1 cellular context compared by ENCODE assay signal in the genomic region with DNA sequence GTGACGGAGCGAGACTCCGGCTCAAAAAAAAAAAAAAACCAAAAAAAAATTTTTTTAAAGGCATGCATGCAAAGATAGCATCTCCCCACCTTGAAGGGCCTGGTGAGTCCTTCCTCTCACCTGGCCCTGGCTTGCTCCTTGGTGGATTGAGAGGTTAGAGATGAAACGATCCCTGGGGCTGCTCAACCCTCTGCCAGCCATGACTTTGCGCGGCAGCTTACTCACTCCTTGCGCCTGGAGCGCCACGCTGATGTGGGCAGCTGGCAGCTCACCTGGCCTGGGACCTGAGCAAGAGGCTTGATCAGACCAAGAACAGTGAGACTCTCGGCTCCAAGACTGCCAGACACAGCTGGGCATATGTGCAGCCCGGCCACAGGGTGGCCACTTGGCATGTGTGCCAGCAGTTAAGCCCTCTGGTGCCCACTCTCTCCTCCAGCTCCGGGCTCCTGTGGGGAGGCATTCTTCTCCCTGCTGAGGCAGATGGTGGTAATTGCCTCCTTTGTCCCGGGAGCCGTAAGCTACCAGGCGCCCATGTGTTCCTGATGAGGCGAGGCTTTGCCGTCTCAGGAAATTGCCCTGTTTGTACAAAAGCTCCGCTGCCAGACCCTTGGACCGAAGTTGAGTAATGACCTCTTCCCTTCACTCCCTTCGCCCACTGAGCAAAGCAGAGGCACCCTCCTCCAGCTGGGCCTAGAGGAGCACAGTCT.
A peak's percentile ranks its signal among the peaks of the same experiment; 100 is the strongest.
TF ChIP-seq lines count a peak whose summit lies in the region.

No MANE protein-coding gene starts in this region.

TF ChIP-seq in HepG2, 621 proteins besides CTCF, POLR2A, EP300 and RAD21 (continued from another document and continues in another):
- TF ChIP-seq, protein P1, sequence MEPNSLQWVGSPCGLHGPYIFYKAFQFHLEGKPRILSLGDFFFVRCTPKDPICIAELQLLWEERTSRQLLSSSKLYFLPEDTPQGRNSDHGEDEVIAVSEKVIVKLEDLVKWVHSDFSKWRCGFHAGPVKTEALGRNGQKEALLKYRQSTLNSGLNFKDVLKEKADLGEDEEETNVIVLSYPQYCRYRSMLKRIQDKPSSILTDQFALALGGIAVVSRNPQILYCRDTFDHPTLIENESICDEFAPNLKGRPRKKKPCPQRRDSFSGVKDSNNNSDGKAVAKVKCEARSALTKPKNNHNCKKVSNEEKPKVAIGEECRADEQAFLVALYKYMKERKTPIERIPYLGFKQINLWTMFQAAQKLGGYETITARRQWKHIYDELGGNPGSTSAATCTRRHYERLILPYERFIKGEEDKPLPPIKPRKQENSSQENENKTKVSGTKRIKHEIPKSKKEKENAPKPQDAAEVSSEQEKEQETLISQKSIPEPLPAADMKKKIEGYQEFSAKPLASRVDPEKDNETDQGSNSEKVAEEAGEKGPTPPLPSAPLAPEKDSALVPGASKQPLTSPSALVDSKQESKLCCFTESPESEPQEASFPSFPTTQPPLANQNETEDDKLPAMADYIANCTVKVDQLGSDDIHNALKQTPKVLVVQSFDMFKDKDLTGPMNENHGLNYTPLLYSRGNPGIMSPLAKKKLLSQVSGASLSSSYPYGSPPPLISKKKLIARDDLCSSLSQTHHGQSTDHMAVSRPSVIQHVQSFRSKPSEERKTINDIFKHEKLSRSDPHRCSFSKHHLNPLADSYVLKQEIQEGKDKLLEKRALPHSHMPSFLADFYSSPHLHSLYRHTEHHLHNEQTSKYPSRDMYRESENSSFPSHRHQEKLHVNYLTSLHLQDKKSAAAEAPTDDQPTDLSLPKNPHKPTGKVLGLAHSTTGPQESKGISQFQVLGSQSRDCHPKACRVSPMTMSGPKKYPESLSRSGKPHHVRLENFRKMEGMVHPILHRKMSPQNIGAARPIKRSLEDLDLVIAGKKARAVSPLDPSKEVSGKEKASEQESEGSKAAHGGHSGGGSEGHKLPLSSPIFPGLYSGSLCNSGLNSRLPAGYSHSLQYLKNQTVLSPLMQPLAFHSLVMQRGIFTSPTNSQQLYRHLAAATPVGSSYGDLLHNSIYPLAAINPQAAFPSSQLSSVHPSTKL (CRISPR knock-in tag; IDR thresholded peaks at IDR 0.05): peak; percentile 70
- TF ChIP-seq HIC2 (CRISPR knock-in tag; IDR thresholded peaks at IDR 0.05; ENCODE audit: low read depth): peak; percentile 94
- TF ChIP-seq, protein P2, sequence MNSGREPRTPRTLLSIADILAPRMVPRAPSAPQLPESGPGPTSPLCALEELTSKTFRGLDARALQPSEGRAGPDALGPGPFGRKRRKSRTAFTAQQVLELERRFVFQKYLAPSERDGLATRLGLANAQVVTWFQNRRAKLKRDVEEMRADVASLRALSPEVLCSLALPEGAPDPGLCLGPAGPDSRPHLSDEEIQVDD (CRISPR knock-in tag; IDR thresholded peaks at IDR 0.05; ENCODE audit: borderline replicate concordance): no peak
- TF ChIP-seq IKZF5 (CRISPR knock-in tag; IDR thresholded peaks at IDR 0.05): peak; percentile 47; the same call in 1 of the 2 replicates
- TF ChIP-seq RELA (CRISPR knock-in tag; IDR thresholded peaks at IDR 0.05): no peak
- TF ChIP-seq, protein P3, sequence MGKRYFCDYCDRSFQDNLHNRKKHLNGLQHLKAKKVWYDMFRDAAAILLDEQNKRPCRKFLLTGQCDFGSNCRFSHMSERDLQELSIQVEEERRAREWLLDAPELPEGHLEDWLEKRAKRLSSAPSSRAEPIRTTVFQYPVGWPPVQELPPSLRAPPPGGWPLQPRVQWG (CRISPR knock-in tag; IDR thresholded peaks at IDR 0.05; ENCODE audit: borderline replicate concordance, low read depth): no peak
- TF ChIP-seq E2F5 (CRISPR knock-in tag; conservative IDR thresholded peaks at IDR 0.05): no peak
- TF ChIP-seq TCF7L2 (IDR thresholded peaks at IDR 0.05; ENCODE audit: low read depth, low read length): no peak
- TF ChIP-seq ZNF709 (CRISPR knock-in tag; IDR thresholded peaks at IDR 0.05): peak; percentile 68
- peak in 1 of 2 experiments; percentile 14; a peak in 1 of 4 replicates for TF ChIP-seq KLF16 (CRISPR knock-in tag; IDR thresholded peaks at IDR 0.05)
- no peak for TF ChIP-seq ZNF816 (CRISPR knock-in tag; IDR thresholded peaks at IDR 0.05; ENCODE audit: borderline replicate concordance)
- TF ChIP-seq GLI4 (CRISPR knock-in tag; IDR thresholded peaks at IDR 0.05; ENCODE audit: borderline replicate concordance): no peak
- TF ChIP-seq ZNF468 (CRISPR knock-in tag; IDR thresholded peaks at IDR 0.05): no peak
- TF ChIP-seq TFDP2 (CRISPR knock-in tag; IDR thresholded peaks at IDR 0.05): peak; percentile 66; the same call in 1 of the 2 replicates
- no peak for TF ChIP-seq CENPX (CRISPR knock-in tag; IDR thresholded peaks at IDR 0.05)
- TF ChIP-seq HNF4A (CRISPR knock-in tag; IDR thresholded peaks at IDR 0.05): peak; percentile 88
- TF ChIP-seq, protein P4, sequence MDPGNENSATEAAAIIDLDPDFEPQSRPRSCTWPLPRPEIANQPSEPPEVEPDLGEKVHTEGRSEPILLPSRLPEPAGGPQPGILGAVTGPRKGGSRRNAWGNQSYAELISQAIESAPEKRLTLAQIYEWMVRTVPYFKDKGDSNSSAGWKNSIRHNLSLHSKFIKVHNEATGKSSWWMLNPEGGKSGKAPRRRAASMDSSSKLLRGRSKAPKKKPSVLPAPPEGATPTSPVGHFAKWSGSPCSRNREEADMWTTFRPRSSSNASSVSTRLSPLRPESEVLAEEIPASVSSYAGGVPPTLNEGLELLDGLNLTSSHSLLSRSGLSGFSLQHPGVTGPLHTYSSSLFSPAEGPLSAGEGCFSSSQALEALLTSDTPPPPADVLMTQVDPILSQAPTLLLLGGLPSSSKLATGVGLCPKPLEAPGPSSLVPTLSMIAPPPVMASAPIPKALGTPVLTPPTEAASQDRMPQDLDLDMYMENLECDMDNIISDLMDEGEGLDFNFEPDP (CRISPR knock-in tag; conservative IDR thresholded peaks at IDR 0.05): no peak
- no peak for TF ChIP-seq PRPF4 (IDR thresholded peaks at IDR 0.05; ENCODE audit: low read depth, low read length, poor library complexity, severe bottlenecking)
- no peak for TF ChIP-seq ZNF773 (CRISPR knock-in tag; IDR thresholded peaks at IDR 0.05; ENCODE audit: borderline replicate concordance)
- TF ChIP-seq ZBTB44 (CRISPR knock-in tag; IDR thresholded peaks at IDR 0.05): no peak
- no peak for TF ChIP-seq RORA (CRISPR knock-in tag; IDR thresholded peaks at IDR 0.05)
- peak; percentile 76; the same call in 1 of the 2 replicates for TF ChIP-seq HNF4G (IDR thresholded peaks at IDR 0.05; ENCODE audit: borderline replicate concordance, low read depth, low read length)
- peak; percentile 93 for TF ChIP-seq HNF4G (CRISPR knock-in tag; IDR thresholded peaks at IDR 0.05; ENCODE audit: borderline replicate concordance, low read depth)
- TF ChIP-seq RBFOX2 (IDR thresholded peaks at IDR 0.05; ENCODE audit: low read depth, low read length): no peak
- TF ChIP-seq ZNF253 (CRISPR knock-in tag; IDR thresholded peaks at IDR 0.05; ENCODE audit: borderline replicate concordance): no peak
- no peak for TF ChIP-seq CBX2 (IDR thresholded peaks at IDR 0.05; ENCODE audit: low read depth, low read length)
- no peak for TF ChIP-seq CBX2 (CRISPR knock-in tag; IDR thresholded peaks at IDR 0.05; ENCODE audit: low read depth)
- no peak; the same call in 1 of the 2 replicates for TF ChIP-seq SALL2 (CRISPR knock-in tag; IDR thresholded peaks at IDR 0.05)
- no peak for TF ChIP-seq ZBTB34 (CRISPR knock-in tag; IDR thresholded peaks at IDR 0.05)
- peak; percentile 71; the same call in 1 of the 2 replicates for TF ChIP-seq ZNF232 (CRISPR knock-in tag; IDR thresholded peaks at IDR 0.05; ENCODE audit: borderline replicate concordance)
- no peak for TF ChIP-seq ZNF282 (IDR thresholded peaks at IDR 0.05; ENCODE audit: partially characterized antibody)
- no peak for TF ChIP-seq ZNF496 (CRISPR knock-in tag; IDR thresholded peaks at IDR 0.05; ENCODE audit: insufficient replicate concordance)
- TF ChIP-seq NFYC (CRISPR knock-in tag; IDR thresholded peaks at IDR 0.05): no peak
- no peak for TF ChIP-seq RFX5 (IDR thresholded peaks at IDR 0.05; ENCODE audit: low read depth, low read length)
- no peak for TF ChIP-seq FUBP1 (CRISPR knock-in tag; IDR thresholded peaks at IDR 0.05; ENCODE audit: borderline replicate concordance)
- no peak for TF ChIP-seq GPN1 (CRISPR knock-in tag; IDR thresholded peaks at IDR 0.05; ENCODE audit: borderline replicate concordance)
- peak; percentile 52; the same call in 1 of the 2 replicates for TF ChIP-seq ZNF274 (CRISPR knock-in tag; IDR thresholded peaks at IDR 0.05)
- no peak for TF ChIP-seq CBX1 (IDR thresholded peaks at IDR 0.05; ENCODE audit: low read depth)
- no peak for TF ChIP-seq ZBTB8A (CRISPR knock-in tag; IDR thresholded peaks at IDR 0.05; ENCODE audit: borderline replicate concordance, low read depth)
- TF ChIP-seq, protein P5, sequence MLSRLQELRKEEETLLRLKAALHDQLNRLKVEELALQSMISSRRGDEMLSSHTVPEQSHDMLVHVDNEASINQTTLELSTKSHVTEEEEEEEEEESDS (CRISPR knock-in tag; IDR thresholded peaks at IDR 0.05; ENCODE audit: borderline replicate concordance): no peak
- TF ChIP-seq SSRP1 (CRISPR knock-in tag; IDR thresholded peaks at IDR 0.05): no peak
- TF ChIP-seq MIXL1 (CRISPR knock-in tag; IDR thresholded peaks at IDR 0.05): peak; percentile 70
